Comparison of ENCODE assay signal across 1 cellular context in the genomic region with DNA sequence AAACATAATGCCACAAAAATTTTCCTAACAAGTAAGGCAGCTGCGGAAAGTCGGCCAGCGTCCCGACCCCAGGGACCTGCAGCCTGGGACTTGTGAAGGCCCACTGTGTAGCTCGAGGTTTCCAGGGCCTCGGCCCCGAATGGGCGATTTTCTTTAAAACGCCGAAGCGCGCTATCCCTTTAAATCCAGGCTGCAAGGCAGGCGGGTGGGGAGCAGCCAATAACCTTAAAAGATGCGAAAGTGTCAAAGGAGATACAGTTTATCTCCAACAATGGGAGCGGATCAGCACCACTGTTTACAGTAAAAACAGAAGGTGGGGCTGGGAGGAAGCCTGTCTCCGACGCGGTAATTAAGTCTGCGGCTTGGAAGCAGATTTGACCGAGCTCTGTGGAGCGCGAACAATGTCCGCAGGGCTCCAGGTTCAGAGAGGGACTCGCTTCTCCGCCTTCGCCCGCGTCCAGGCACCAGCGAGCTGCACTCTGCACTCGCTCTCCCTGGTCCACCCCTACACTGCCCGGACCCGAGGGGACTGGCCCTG.
A peak's percentile ranks its signal among the peaks of the same experiment; 100 is the strongest.
TF ChIP-seq lines count a peak whose summit lies in the region.

No MANE protein-coding gene starts in this region.

TF ChIP-seq in HepG2, 621 proteins besides CTCF, POLR2A, EP300 and RAD21 (continued from another document):
- TF ChIP-seq SAP130 (CRISPR knock-in tag; IDR thresholded peaks at IDR 0.05; ENCODE audit: low read depth) (0 out of 2 replicates have a peak, but pooled peaks have one; percentile 2), EZH2 (conservative IDR thresholded peaks at IDR 0.05; ENCODE audit: low read depth, low read length) (0 out of 2 replicates have a peak, but pooled peaks have one; percentile 71), SRY (CRISPR knock-in tag; IDR thresholded peaks at IDR 0.05) (0 out of 2 replicates have a peak, but pooled peaks have one; percentile 3), KDM5B (CRISPR knock-in tag; IDR thresholded peaks at IDR 0.05; ENCODE audit: borderline replicate concordance) (no peak), SIN3A (IDR thresholded peaks at IDR 0.05; ENCODE audit: borderline replicate concordance, low read depth, low read length) (0 out of 2 replicates have a peak, but pooled peaks have one; percentile 4), ZNF530 (CRISPR knock-in tag; IDR thresholded peaks at IDR 0.05; ENCODE audit: low read depth) (no peak), ZNF800 (CRISPR knock-in tag; IDR thresholded peaks at IDR 0.05) (peak; percentile 75), ZNF788 (CRISPR knock-in tag; IDR thresholded peaks at IDR 0.05; ENCODE audit: borderline replicate concordance) (0 out of 2 replicates have a peak, but pooled peaks have one; percentile 5), ZSCAN25 (CRISPR knock-in tag; IDR thresholded peaks at IDR 0.05) (peak; percentile 92), PRPF4 (IDR thresholded peaks at IDR 0.05; ENCODE audit: low read depth, low read length, poor library complexity, severe bottlenecking) (no peak), ZBED4 (CRISPR knock-in tag; IDR thresholded peaks at IDR 0.05; ENCODE audit: borderline replicate concordance) (0 out of 2 replicates have a peak, but pooled peaks have one; percentile 4), REPIN1 (CRISPR knock-in tag; IDR thresholded peaks at IDR 0.05; ENCODE audit: borderline replicate concordance, low read depth) (0 out of 2 replicates have a peak, but pooled peaks have one; percentile 29)
- TF ChIP-seq, protein P1, sequence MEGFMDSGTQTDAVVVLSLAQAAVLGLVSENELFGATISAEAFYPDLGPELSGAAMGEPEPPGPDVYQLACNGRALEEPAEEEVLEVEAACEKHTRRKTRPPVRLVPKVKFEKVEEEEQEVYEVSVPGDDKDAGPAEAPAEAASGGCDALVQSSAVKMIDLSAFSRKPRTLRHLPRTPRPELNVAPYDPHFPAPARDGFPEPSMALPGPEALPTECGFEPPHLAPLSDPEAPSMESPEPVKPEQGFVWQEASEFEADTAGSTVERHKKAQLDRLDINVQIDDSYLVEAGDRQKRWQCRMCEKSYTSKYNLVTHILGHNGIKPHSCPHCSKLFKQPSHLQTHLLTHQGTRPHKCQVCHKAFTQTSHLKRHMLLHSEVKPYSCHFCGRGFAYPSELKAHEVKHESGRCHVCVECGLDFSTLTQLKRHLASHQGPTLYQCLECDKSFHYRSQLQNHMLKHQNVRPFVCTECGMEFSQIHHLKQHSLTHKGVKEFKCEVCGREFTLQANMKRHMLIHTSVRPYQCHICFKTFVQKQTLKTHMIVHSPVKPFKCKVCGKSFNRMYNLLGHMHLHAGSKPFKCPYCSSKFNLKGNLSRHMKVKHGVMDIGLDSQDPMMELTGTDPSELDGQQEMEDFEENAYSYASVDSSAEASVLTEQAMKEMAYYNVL (CRISPR knock-in tag; IDR thresholded peaks at IDR 0.05; ENCODE audit: borderline replicate concordance) = 0 out of 2 replicates have a peak, but pooled peaks have one; percentile 2
- TF ChIP-seq, protein P2, sequence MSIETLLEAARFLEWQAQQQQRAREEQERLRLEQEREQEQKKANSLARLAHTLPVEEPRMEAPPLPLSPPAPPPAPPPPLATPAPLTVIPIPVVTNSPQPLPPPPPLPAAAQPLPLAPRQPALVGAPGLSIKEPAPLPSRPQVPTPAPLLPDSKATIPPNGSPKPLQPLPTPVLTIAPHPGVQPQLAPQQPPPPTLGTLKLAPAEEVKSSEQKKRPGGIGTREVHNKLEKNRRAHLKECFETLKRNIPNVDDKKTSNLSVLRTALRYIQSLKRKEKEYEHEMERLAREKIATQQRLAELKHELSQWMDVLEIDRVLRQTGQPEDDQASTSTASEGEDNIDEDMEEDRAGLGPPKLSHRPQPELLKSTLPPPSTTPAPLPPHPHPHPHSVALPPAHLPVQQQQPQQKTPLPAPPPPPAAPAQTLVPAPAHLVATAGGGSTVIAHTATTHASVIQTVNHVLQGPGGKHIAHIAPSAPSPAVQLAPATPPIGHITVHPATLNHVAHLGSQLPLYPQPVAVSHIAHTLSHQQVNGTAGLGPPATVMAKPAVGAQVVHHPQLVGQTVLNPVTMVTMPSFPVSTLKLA (IDR thresholded peaks at IDR 0.05) = no peak
- TF ChIP-seq, protein P3, sequence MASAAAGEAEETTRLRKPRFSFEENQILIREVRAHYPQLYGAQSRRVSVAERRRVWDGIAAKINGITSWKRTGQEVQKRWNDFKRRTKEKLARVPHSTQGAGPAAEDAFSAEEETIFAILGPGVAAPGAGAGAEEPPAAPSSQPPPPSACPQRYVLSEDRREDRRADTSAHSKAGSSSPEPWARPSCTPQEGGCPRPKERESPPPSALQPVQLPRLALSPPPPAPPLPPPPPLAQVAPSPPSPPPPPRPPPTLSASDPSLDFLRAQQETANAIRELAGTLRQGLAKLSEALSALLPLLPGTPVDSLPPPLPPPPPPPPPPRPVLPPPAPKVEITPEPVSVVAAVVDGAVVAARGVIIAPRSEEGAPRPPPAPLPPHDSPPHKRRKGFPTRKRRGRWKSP (CRISPR knock-in tag; IDR thresholded peaks at IDR 0.05) = peak; percentile 53; the same call in 1 of the 2 replicates
- TF ChIP-seq, protein P4, sequence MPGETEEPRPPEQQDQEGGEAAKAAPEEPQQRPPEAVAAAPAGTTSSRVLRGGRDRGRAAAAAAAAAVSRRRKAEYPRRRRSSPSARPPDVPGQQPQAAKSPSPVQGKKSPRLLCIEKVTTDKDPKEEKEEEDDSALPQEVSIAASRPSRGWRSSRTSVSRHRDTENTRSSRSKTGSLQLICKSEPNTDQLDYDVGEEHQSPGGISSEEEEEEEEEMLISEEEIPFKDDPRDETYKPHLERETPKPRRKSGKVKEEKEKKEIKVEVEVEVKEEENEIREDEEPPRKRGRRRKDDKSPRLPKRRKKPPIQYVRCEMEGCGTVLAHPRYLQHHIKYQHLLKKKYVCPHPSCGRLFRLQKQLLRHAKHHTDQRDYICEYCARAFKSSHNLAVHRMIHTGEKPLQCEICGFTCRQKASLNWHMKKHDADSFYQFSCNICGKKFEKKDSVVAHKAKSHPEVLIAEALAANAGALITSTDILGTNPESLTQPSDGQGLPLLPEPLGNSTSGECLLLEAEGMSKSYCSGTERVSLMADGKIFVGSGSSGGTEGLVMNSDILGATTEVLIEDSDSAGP (CRISPR knock-in tag; IDR thresholded peaks at IDR 0.05; ENCODE audit: borderline replicate concordance) = peak; percentile 94
TF ChIP-seq in HepG2: peak in this region for 15.
